35 cellular contexts compared by ENCODE assay signal in genomic region chr6:114138577-114139248, GRCh38.
"Had no signal": no experiment of that assay in that cellular context is flagged by ENCODE, and none has a peak within 500 bp of the region (broad histone marks: within the 10 kb centered on the region; RNA-seq: fewer than 3 reads in every experiment).

No MANE protein-coding gene starts in this region.

- H3K36me3 ChIP-seq: MG63 had no signal

- H3K4me3 ChIP-seq: MG63 had no signal

- DNase-seq: Karpas-422, Kasumi-1, MG63, MM.1S, MV-4-11, NCI-H1048, NCI-H1092, NCI-H1092 treated with DMSO at 0.1 percent for 48 hours, NCI-H1105, NCI-H1105 treated with DMSO at 0.1 percent for 48 hours, NCI-H1417, NCI-H1417 treated with DMSO at 0.1 percent for 48 hours, NCI-H1436, NCI-H1436 treated with DMSO at 0.1 percent for 48 hours, NCI-H146, NCI-H1694, NCI-H1694 treated with DMSO at 0.1 percent for 48 hours, NCI-H187, NCI-H187 treated with DMSO at 0.1 percent for 48 hours, NCI-H1930, NCI-H2029 treated with DMSO at 0.1 percent for 48 hours, NCI-H2081, NCI-H2081 treated with DMSO at 0.1 percent for 48 hours, NCI-H2107, NCI-H2171, NCI-H2171 treated with DMSO at 0.1 percent for 48 hours, NCI-H2227 treated with DMSO at 0.1 percent for 48 hours, NCI-H226, NCI-H345, NCI-H446, NCI-H446 treated with DMSO at 0.1 percent for 48 hours, NCI-H510A, NCI-H510A treated with DMSO at 0.1 percent for 48 hours, NCI-H524, NCI-H524 treated with DMSO at 0.1 percent for 48 hours had no signal

- H3K9me3 ChIP-seq: MG63 had no signal

- H3K27me3 ChIP-seq: MG63 had no signal
